8 cellular contexts compared by ENCODE assay signal in genomic region chrX:24025741-24026402, GRCh38. TPM values are rescaled to one million over a fixed set of nuclear protein-coding genes. Genes with fewer than 3 reads are reported as not detected.
DNase-seq lines count a peak whose midpoint lies in the region; ATAC-seq and TF ChIP-seq lines count a peak whose summit lies in the region.

No MANE protein-coding gene starts in this region.

- peak overlapping the region; percentile 81 for H3K4me3 Mint-ChIP-seq in endodermal cell

- H3K4me3 ChIP-seq in endodermal cell (ENCODE audit: low read length) = peak overlapping the region; percentile 86

- peaks cover 19% of the 10 kb centered on the region for H3K27me3 Mint-ChIP-seq in endodermal cell (ENCODE audit: insufficient read depth)

- H3K4me1 ChIP-seq in endodermal cell (ENCODE audit: control insufficient read depth, insufficient read depth, low read length) = no peaks in the 10 kb centered on the region

- peak overlapping the region; percentile 91 for H3K27ac ChIP-seq in endodermal cell (ENCODE audit: low read depth, low read length)

- 6 to 24% methylated on average over 6 to 39 of the region's 46 CpGs for WGBS in endodermal cell (ENCODE audit: insufficient coverage in 1 of 2, insufficient read length in 1 of 2), 2 experiments

- no peaks in the 10 kb centered on the region for H3K36me3 ChIP-seq in endodermal cell (ENCODE audit: control insufficient read depth, insufficient read depth, low read length)

- no peaks in the 10 kb centered on the region for H3K27me3 ChIP-seq in endodermal cell (ENCODE audit: control insufficient read depth, insufficient read depth, low read length, poor library complexity, severe bottlenecking)

- no peak for TF ChIP-seq CTCF in endodermal cell (conservative IDR thresholded peaks at IDR 0.05)

- peak; percentile 25 for DNase-seq in DMS114 treated with DMSO at 0.1 percent for 48 hours (lab: John Stamatoyannopoulos, UW; ENCODE audit: unreplicated experiment)
- DNase-seq in SHP77 treated with DMSO at 0.1 percent for 48 hours (lab: John Stamatoyannopoulos, UW) = peak; percentile 44
- no peak for DNase-seq in endodermal cell
- DNase-seq in myocyte (ENCODE audit: low read depth) = peak; percentile 38
- no peak for DNase-seq in HPDE6-E6E7 (ENCODE audit: extremely low spot score)
- DNase-seq in midbrain (lab: John Stamatoyannopoulos, UW) = no peak

- ATAC-seq in GM19395 (IDR thresholded peaks at IDR 0.05; ENCODE audit: unreplicated experiment) = peak; percentile 40
- peak; percentile 23 for ATAC-seq in HG03460 (IDR thresholded peaks at IDR 0.05; ENCODE audit: unreplicated experiment)

- H3K9me3 ChIP-seq in endodermal cell (ENCODE audit: control insufficient read depth, low read length) = no peaks in the 10 kb centered on the region

- peaks cover 5% of the 10 kb centered on the region for H3K4me1 Mint-ChIP-seq in endodermal cell

- H3K36me3 Mint-ChIP-seq in endodermal cell (ENCODE audit: low read depth) = peaks cover 8% of the 10 kb centered on the region

- peak overlapping the region; percentile 91 for H3K9ac ChIP-seq in endodermal cell (ENCODE audit: extremely low read depth, low read length, poor library complexity, severe bottlenecking)

- peak overlapping the region; percentile 95 for H3K27ac Mint-ChIP-seq in endodermal cell

- no peaks in the 10 kb centered on the region for H3K9me3 Mint-ChIP-seq in endodermal cell

RNA-seq across cellular contexts. Expression of gene KLHL15, which starts 1.1 kb away (rescaled TPM):
- total RNA-seq in endodermal cell (10 to 100 TPM; 11.4 to 15.5 TPM), myocyte (11.3 and 21.2 TPM in 2 replicates)
- 7.8 TPM for polyA plus RNA-seq in endodermal cell (2013, experiment 1 of 2)
- 7.5 TPM for polyA plus RNA-seq in endodermal cell (2013, experiment 2 of 2)
- 2.6 TPM for polyA plus RNA-seq in myocyte (2012)

RNA-seq across cellular contexts. Expression of gene EIF2S3, which starts 28.9 kb away (rescaled TPM):
- total RNA-seq in endodermal cell = 100 to 1,000 TPM; 209 to 458 TPM
- polyA plus RNA-seq in endodermal cell (2013, experiment 1 of 2) = 122 TPM
- 108 TPM for polyA plus RNA-seq in endodermal cell (2013, experiment 2 of 2)
- 155 and 161 TPM in 2 replicates for total RNA-seq in myocyte
- 79.8 TPM for polyA plus RNA-seq in myocyte (2012)

Comparison
In these comparisons a context has a peak if more than half of its experiments do, and no peak if none do; other contexts are left out.
1. DNase-seq: peak in DMS114 treated with DMSO at 0.1 percent for 48 hours (single experiment), SHP77 treated with DMSO at 0.1 percent for 48 hours (single experiment) and myocyte (single experiment); none in endodermal cell (single experiment), HPDE6-E6E7 (single experiment) and midbrain (single experiment).